In the genomic region with DNA sequence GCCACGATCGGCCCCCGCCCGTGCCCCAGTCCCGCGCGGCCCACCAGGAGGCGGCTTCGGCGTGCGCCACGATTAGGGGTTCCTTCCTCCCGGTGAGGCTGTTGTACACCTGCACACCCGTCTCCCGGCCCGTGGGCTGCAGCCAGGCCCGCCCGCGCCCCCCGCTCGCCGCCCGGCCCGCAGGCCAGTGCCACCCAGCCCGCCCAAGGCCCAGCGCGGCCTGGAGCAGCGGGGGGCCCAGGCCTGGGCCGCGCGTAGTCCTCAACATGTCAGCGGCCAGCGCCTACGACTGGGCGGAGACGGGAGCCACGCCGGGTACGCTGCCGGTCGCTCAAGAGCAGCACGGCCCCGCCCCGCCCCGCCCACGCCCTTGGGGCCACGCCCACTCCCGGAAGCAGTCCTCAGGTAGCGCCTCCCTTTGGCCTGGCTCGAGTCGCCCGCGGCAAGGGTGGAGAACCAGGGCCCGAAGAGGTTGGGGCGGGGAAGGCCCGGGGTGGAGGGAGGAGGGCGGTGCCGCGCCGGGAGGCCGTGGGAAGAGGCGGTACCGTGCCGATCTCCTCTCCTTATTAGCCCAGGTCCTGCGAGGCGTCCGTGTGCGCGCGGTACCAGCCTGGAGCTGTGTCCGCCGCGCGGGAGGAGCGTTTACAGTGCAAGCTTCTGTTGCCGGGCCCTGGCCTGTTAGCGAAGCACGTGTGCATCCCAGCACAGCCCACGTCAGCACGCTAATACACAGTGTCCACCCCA, we compare ENCODE assay signal across 8 cellular contexts.
DNase-seq lines count a peak whose midpoint lies in the region; ATAC-seq and TF ChIP-seq lines count a peak whose summit lies in the region.

A gene with protein sequence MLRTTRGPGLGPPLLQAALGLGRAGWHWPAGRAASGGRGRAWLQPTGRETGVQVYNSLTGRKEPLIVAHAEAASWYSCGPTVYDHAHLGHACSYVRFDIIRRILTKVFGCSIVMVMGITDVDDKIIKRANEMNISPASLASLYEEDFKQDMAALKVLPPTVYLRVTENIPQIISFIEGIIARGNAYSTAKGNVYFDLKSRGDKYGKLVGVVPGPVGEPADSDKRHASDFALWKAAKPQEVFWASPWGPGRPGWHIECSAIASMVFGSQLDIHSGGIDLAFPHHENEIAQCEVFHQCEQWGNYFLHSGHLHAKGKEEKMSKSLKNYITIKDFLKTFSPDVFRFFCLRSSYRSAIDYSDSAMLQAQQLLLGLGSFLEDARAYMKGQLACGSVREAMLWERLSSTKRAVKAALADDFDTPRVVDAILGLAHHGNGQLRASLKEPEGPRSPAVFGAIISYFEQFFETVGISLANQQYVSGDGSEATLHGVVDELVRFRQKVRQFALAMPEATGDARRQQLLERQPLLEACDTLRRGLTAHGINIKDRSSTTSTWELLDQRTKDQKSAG (minus strand): TSS at position 291 of the 744 bp plus-strand sequence. CDS start 23 bp downstream, at position 268.

- ATAC-seq in GM19324 (IDR thresholded peaks at IDR 0.05; ENCODE audit: low FRiP score, unreplicated experiment) (peak; percentile 98), HG03460 (IDR thresholded peaks at IDR 0.05; ENCODE audit: unreplicated experiment) (peak; percentile 92)

- peak within 1 kb of the TSS; percentile 91 for H3K9ac ChIP-seq in BLaER1

- H3K4me2 ChIP-seq in BLaER1 = peak within 1 kb of the TSS; percentile 90

- peak within 1 kb of the TSS; percentile 83 for H3K27ac ChIP-seq in BLaER1

- H3K27me3 ChIP-seq in BLaER1 = no peaks in the 10 kb centered on the region

- H3K4me3 ChIP-seq in BLaER1 (peak within 1 kb of the TSS; percentile 91), choroid plexus epithelial cell (ENCODE audit: low read depth, low read length) (peak within 1 kb of the TSS; percentile 76)

- DNase-seq in NCI-H526 (lab: John Stamatoyannopoulos, UW) (peak; percentile 97 to 99), choroid plexus epithelial cell (ENCODE audit: low read depth) (peak; percentile 98), kidney tubule cell (ENCODE audit: low spot score) (peak; percentile 98)
- DNase-seq in activated CD4-positive, alpha-beta T cell treated with anti-CD3 and anti-CD28 coated beads for 4 hours = peak; percentile 92
- DNase-seq in stimulated activated CD4-positive, alpha-beta T cell treated with anti-CD3 and anti-CD28 coated beads, Interleukin-1b, Interleukin-23, amount 100 ng/mL, for 24 hours (ENCODE audit: low read depth in 4 of 4, low spot score in 1 of 4) = peak; percentile 83 to 92 (median 91)

- TF ChIP-seq CTCF in choroid plexus epithelial cell (conservative IDR thresholded peaks at IDR 0.05; ENCODE audit: low read depth, low read length) = peak; percentile 16

- peaks cover 19% of the 10 kb centered on the region; the same call in 1 of the 2 replicates for H4K20me1 ChIP-seq in BLaER1

- H3K36me3 ChIP-seq in BLaER1 = peaks cover 27% of the 10 kb centered on the region

- peaks cover 62% of the 10 kb centered on the region for H3K4me1 ChIP-seq in BLaER1

- no peaks in the 10 kb centered on the region for H3K9me3 ChIP-seq in BLaER1

Comparison
In these comparisons a context has a peak if more than half of its experiments do, and no peak if none do; other contexts are left out.
1. Peak in every context shown above with its lines: DNase-seq, ATAC-seq, H3K4me3 ChIP-seq and H3K27ac ChIP-seq.